In genomic region chr2:99373144-99373543, GRCh38 we compare ENCODE assay signal across 1 cellular context.
A peak's percentile ranks its signal among the peaks of the same experiment; 100 is the strongest.
TF ChIP-seq lines count a peak whose summit lies in the region.

No MANE protein-coding gene starts in this region.

TF ChIP-seq in HepG2, 621 proteins besides CTCF, POLR2A, EP300 and RAD21:
- TF ChIP-seq SMAD9 (CRISPR knock-in tag; IDR thresholded peaks at IDR 0.05) (no peak), ZBTB44 (CRISPR knock-in tag; IDR thresholded peaks at IDR 0.05) (no peak), ZNF564 (CRISPR knock-in tag; IDR thresholded peaks at IDR 0.05) (peak; percentile 93; the same call in 1 of the 2 replicates), RBM22 (optimal IDR thresholded peaks at IDR 0.05; ENCODE audit: low read length) (peak; percentile 24), KLF6 (CRISPR knock-in tag; IDR thresholded peaks at IDR 0.05) (no peak), ZSCAN5A (CRISPR knock-in tag; IDR thresholded peaks at IDR 0.05; ENCODE audit: borderline replicate concordance) (no peak)
